In genomic region chrX:81202989-81203388, GRCh38 we compare ENCODE assay signal across 9 cellular contexts. TPM values are rescaled to one million over a fixed set of nuclear protein-coding genes. Genes with fewer than 3 reads are reported as not detected.
DNase-seq lines count a peak whose midpoint lies in the region; ATAC-seq and TF ChIP-seq lines count a peak whose summit lies in the region.
"Had no signal": no experiment of that assay in that cellular context is flagged by ENCODE, and none has a peak within 500 bp of the region (broad histone marks: within the 10 kb centered on the region; RNA-seq: fewer than 3 reads in every experiment).

No MANE protein-coding gene starts in this region.

- TF ChIP-seq EP300 in tibial nerve (IDR thresholded peaks at IDR 0.05) = no peak

- H3K4me3 ChIP-seq in adrenal gland = peak overlapping the region in 2 of 4 donors; percentile 34 to 61
- peak overlapping the region; percentile 73 for H3K4me3 ChIP-seq in kidney epithelial cell (ENCODE audit: low read depth, low read length)
- peak overlapping the region; percentile 29 to 64 (median 43) for H3K4me3 ChIP-seq in tibial nerve

- H3K4me1 Mint-ChIP-seq in activated T-cell treated with anti-CD3 and anti-CD28 coated beads, Interleukin-2, amount 50 U/mL, for 72 hours (ENCODE audit: low read depth) = peaks cover 36% of the 10 kb centered on the region

- H3K9me3 ChIP-seq in adrenal gland (replicated peaks in 1 of 3) (no peaks in the 10 kb centered on the region), tibial nerve (no peaks in the 10 kb centered on the region)

- no peaks in the 10 kb centered on the region for H3K9me3 Mint-ChIP-seq in activated T-cell treated with anti-CD3 and anti-CD28 coated beads, Interleukin-2, amount 50 U/mL, for 72 hours

- H3K27me3 Mint-ChIP-seq in activated T-cell treated with anti-CD3 and anti-CD28 coated beads, Interleukin-2, amount 50 U/mL, for 72 hours (ENCODE audit: low read depth) = peaks cover 7% of the 10 kb centered on the region

- H3K27ac Mint-ChIP-seq in activated T-cell treated with anti-CD3 and anti-CD28 coated beads, Interleukin-2, amount 50 U/mL, for 72 hours = peak overlapping the region; percentile 95

- H3K4me1 ChIP-seq in adrenal gland (replicated peaks in 1 of 2) = peaks cover 5 to 8% of the 10 kb centered on the region in 2 donors
- H3K4me1 ChIP-seq in tibial nerve = peaks cover 0 to 5% (median 0%) of the 10 kb centered on the region in 4 donors

- TF ChIP-seq POLR2A in adrenal gland (IDR thresholded peaks at IDR 0.05) (no peak), tibial nerve (IDR thresholded peaks at IDR 0.05) (no peak)

- intact Hi-C loops in adrenal gland (cut with DNase I) = no loop called here

- whole genome bisulfite sequencing in adrenal gland, 4 donors = 0 to 42% (median 12%) methylated on average over 1 of the region's 1 CpG
- WGBS in tibial nerve, 2 donors = 0 to 37% methylated on average over 1 of the region's 1 CpG

- no peak for ATAC-seq in activated T-cell treated with anti-CD3 and anti-CD28 coated beads, Interleukin-2, amount 50 U/mL, for 72 hours (replicated peaks in 1 of 2)
- ATAC-seq in HG03469 (IDR thresholded peaks at IDR 0.05; ENCODE audit: unreplicated experiment) = no peak

- H3K27ac ChIP-seq in adrenal gland (peak overlapping the region in 4 of 5 donors; percentile 65 to 86 (median 76)), tibial nerve (peak overlapping the region; percentile 67 to 86 (median 74))

- peak overlapping the region; percentile 89 to 95 for H3K4me3 Mint-ChIP-seq in activated T-cell treated with anti-CD3 and anti-CD28 coated beads, Interleukin-2, amount 50 U/mL, for 72 hours

- H3K27me3 ChIP-seq in adrenal gland (no peaks in the 10 kb centered on the region), kidney epithelial cell (ENCODE audit: control insufficient read depth, insufficient read depth, low read length) (no peaks in the 10 kb centered on the region), tibial nerve (no peaks in the 10 kb centered on the region)

- H3K36me3 Mint-ChIP-seq in activated T-cell treated with anti-CD3 and anti-CD28 coated beads, Interleukin-2, amount 50 U/mL, for 72 hours (ENCODE audit: insufficient read depth in 2 of 2) = peaks cover 2 to 6% of the 10 kb centered on the region in 2 donors

- DNase-seq in activated T-cell treated with anti-CD3 and anti-CD28 coated beads, Interleukin-2, amount 50 U/mL, for 72 hours = no peak
- DNase-seq in activated T-cell treated with anti-CD3 and anti-CD28 coated beads for 4 hours = no peak
- DNase-seq in adrenal gland = peak in 1 of 7 donors; percentile 1
- DNase-seq in kidney epithelial cell (ENCODE audit: low read depth) = no peak
- DNase-seq in tibial nerve (ENCODE audit: low spot score in 2 of 2) = no peak
- no peak for DNase-seq in NCI-H510A treated with DMSO at 0.1 percent for 48 hours (lab: John Stamatoyannopoulos, UW)
- no peak for DNase-seq in NCI-H748 (lab: John Stamatoyannopoulos, UW; ENCODE audit: unreplicated experiment)
- DNase-seq: NCI-H2029 had no signal

- TF ChIP-seq CTCF in adrenal gland (IDR thresholded peaks at IDR 0.05) (no peak), kidney epithelial cell (IDR thresholded peaks at IDR 0.05; ENCODE audit: insufficient read depth, low read length, poor library complexity, severe bottlenecking) (no peak), tibial nerve (IDR thresholded peaks at IDR 0.05) (no peak)

- H3K36me3 ChIP-seq in adrenal gland (replicated peaks in 1 of 2) = no peaks in the 10 kb centered on the region
- H3K36me3 ChIP-seq in kidney epithelial cell (ENCODE audit: control insufficient read depth, insufficient read depth, low read length) = no peaks in the 10 kb centered on the region
- H3K36me3 ChIP-seq in tibial nerve = no peaks in the 10 kb centered on the region

RNA-seq across cellular contexts. Expression of gene SH3BGRL, which starts 1.1 kb away (rescaled TPM):
- total RNA-seq in activated T-cell treated with anti-CD3 and anti-CD28 coated beads, Interleukin-2, amount 50 U/mL, for 72 hours = 10 to 100 TPM; 51.3 to 54.4 TPM
- total RNA-seq in adrenal gland = 100 to 1,000 TPM; 123 to 201 (median 153) TPM
- 100 to 1,000 TPM in 1 of 3 donors, 10 to 100 TPM in 2; 59.5 to 191 (median 89.6) TPM for polyA plus RNA-seq in adrenal gland
- total RNA-seq in kidney epithelial cell = 32.9 and 33.5 TPM in 2 replicates
- 100 to 1,000 TPM in 2 of 4 donors, 10 to 100 TPM in 2; 95.9 to 151 (median 113) TPM for total RNA-seq in tibial nerve

RNA-seq across cellular contexts. Expression of gene HMGN5, which starts 1.3 kb away (rescaled TPM):
- 1 to 10 TPM; 2.7 to 3.0 TPM for total RNA-seq in activated T-cell treated with anti-CD3 and anti-CD28 coated beads, Interleukin-2, amount 50 U/mL, for 72 hours
- total RNA-seq in adrenal gland = 10 to 100 TPM in 1 of 8 donors, 1 to 10 TPM in 6, under 1 TPM in 1; 0.42 to 11.3 (median 4.8) TPM
- 10 to 100 TPM; 25.7 to 73.7 (median 33.9) TPM for polyA plus RNA-seq in adrenal gland
- 0.96 and 2.0 TPM in 2 replicates for total RNA-seq in kidney epithelial cell
- total RNA-seq in tibial nerve = 10 to 100 TPM in 1 of 4 donors, 1 to 10 TPM in 3; 7.2 to 29.4 (median 8.1) TPM
